ENCODE assay signal across 1 cellular context in genomic region chr1:16398371-16398953, GRCh38.
A peak's percentile ranks its signal among the peaks of the same experiment; 100 is the strongest.
TF ChIP-seq lines count a peak whose summit lies in the region.

No MANE protein-coding gene starts in this region.

TF ChIP-seq in HEK293, 187 proteins besides CTCF, POLR2A, EP300 and RAD21:
- no peak for TF ChIP-seq ZNF510 (tag by site-specific recombination; IDR thresholded peaks at IDR 0.05; ENCODE audit: insufficient replicate concordance)
- peak; percentile 45 for TF ChIP-seq ZIC2 (tag by site-specific recombination; IDR thresholded peaks at IDR 0.05)
